In the genomic region with DNA sequence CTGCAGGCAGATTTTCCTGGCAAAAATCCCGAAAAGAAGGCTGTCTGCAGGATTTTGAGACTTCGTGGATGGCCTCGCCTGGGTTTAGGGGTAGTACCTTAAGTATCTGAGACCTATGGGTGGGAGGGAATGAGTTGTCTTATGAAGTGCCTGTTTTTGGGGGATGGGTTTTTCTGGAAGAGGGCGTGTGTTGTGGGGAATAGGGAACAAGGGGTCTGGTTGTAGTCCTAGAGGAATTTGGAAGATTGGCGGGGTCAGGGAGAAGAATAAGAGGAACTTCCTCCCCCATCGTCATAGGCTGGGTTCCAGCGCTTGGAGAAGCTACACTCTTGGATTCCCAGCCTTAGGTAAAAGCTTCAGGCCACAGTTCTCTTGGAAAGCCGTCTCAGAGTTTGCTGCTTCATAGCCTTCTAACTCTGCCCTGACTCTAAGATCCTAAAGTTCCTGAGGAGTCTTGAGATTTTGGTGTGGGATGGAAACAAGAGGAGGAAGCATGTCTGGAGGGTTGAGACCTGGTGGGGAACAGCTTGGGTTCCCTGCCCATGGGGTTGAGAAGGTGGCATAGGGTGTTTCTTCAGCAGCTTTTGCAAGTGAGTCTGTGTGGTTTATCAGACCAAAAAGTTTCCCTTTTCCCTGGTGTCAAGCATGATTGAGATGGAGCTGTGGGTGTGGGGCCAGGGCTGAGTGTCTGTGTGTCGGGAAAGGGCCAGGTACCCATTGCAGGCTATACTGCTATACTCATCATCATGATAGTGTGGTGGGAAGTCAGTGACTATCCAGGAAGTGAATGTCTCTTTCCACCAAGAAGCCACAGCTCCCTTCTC, we compare ENCODE assay signal across 16 cellular contexts. TPM values are rescaled to one million over a fixed set of nuclear protein-coding genes. Genes with fewer than 3 reads are reported as not detected.
DNase-seq lines count a peak whose midpoint lies in the region; ATAC-seq and TF ChIP-seq lines count a peak whose summit lies in the region.
"Had no signal": no experiment of that assay in that cellular context is flagged by ENCODE, and none has a peak within 500 bp of the region (broad histone marks: within the 10 kb centered on the region; RNA-seq: fewer than 3 reads in every experiment).

No MANE protein-coding gene starts in this region.

- H3K9me3 ChIP-seq in cardiac muscle cell (ENCODE audit: low read depth) (no peaks in the 10 kb centered on the region), duodenal mucosa (ENCODE audit: control insufficient read depth in 1 of 2, low read length in 2 of 2) (no peaks in the 10 kb centered on the region), muscle layer of duodenum (ENCODE audit: control insufficient read depth in 1 of 2, low read length in 2 of 2) (no peaks in the 10 kb centered on the region), vagina (no peaks in the 10 kb centered on the region)
- H3K9me3 ChIP-seq: left lung, testis had no signal

- no peaks in the 10 kb centered on the region for H3K36me3 Mint-ChIP-seq in naive thymus-derived CD8-positive, alpha-beta T cell

- no peak for TF ChIP-seq POLR2A in vagina (IDR thresholded peaks at IDR 0.05)

- no peak overlapping the region for H3K27ac ChIP-seq in cardiac muscle cell
- no peak overlapping the region for H3K27ac ChIP-seq in duodenal mucosa (ENCODE audit: low read depth, low read length)
- no peak overlapping the region for H3K27ac ChIP-seq in muscle layer of duodenum (ENCODE audit: low read length)
- no peak overlapping the region for H3K27ac ChIP-seq in vagina
- H3K27ac ChIP-seq: testis had no signal

- POLR2A ChIA-PET in naive thymus-derived CD8-positive, alpha-beta T cell (lab: Charles Lee): interaction anchor here (0.6 kb wide), 2 partner anchors 71 to 422 kb away, joined by 3 read pairs; no protein-coding TSS in a partner anchor

- H3K9ac ChIP-seq in duodenal mucosa (ENCODE audit: low read depth in 1 of 2, low read length in 2 of 2): no peak overlapping the region

- H3K4me3 ChIP-seq in cardiac muscle cell (peak overlapping the region; percentile 79), duodenal mucosa (ENCODE audit: low read depth in 1 of 2, low read length in 2 of 2) (peak overlapping the region; percentile 68 to 77), muscle layer of duodenum (ENCODE audit: low read depth in 1 of 2, low read length in 2 of 2) (peak overlapping the region; percentile 63 to 81), vagina (peak overlapping the region; percentile 69 to 75)

- no peaks in the 10 kb centered on the region for H3K27me3 ChIP-seq in cardiac muscle cell
- no peaks in the 10 kb centered on the region for H3K27me3 ChIP-seq in duodenal mucosa (ENCODE audit: control insufficient read depth in 1 of 2, insufficient read depth in 2 of 2, low read length in 2 of 2)
- no peaks in the 10 kb centered on the region for H3K27me3 ChIP-seq in muscle layer of duodenum (ENCODE audit: low read depth, low read length)
- no peaks in the 10 kb centered on the region for H3K27me3 ChIP-seq in vagina
- H3K27me3 ChIP-seq: testis had no signal

- H3K27me3 Mint-ChIP-seq in naive thymus-derived CD8-positive, alpha-beta T cell: peaks cover 4 to 10% (median 10%) of the 10 kb centered on the region in 5 donors

- no peak for TF ChIP-seq CTCF in cardiac muscle cell (IDR thresholded peaks at IDR 0.05; ENCODE audit: low read depth, low read length)
- no peak for TF ChIP-seq CTCF in vagina (IDR thresholded peaks at IDR 0.05)

- no peaks in the 10 kb centered on the region for H3K9me3 Mint-ChIP-seq in naive thymus-derived CD8-positive, alpha-beta T cell
- H3K9me3 Mint-ChIP-seq: activated T-cell treated with anti-CD3 and anti-CD28 coated beads, Interleukin-2, amount 50 U/mL, for 4 hours; HFFc6 had no signal

- H3K4me1 ChIP-seq in cardiac muscle cell (ENCODE audit: low read depth) (peaks cover 33% of the 10 kb centered on the region), duodenal mucosa (ENCODE audit: control insufficient read depth in 1 of 2, insufficient read depth in 2 of 2, low read length in 2 of 2) (peaks cover 28 to 29% of the 10 kb centered on the region in 2 donors), muscle layer of duodenum (ENCODE audit: control insufficient read depth in 1 of 2, insufficient read depth in 2 of 2, low read length in 2 of 2) (peaks cover 0 to 15% of the 10 kb centered on the region in 2 donors), vagina (peaks cover 28% of the 10 kb centered on the region)

- H3K4me3 Mint-ChIP-seq in naive thymus-derived CD8-positive, alpha-beta T cell: peak overlapping the region in 4 of 10 donors; percentile 81 to 86 (median 83)
- H3K4me3 Mint-ChIP-seq: HFFc6 had no signal

- intact Hi-C loops in left ventricle myocardium superior (cut with micrococcal nuclease): no loop called here
- intact Hi-C loops in vagina (cut with DNase I): no loop called here

- no peak overlapping the region for H3K27ac Mint-ChIP-seq in naive thymus-derived CD8-positive, alpha-beta T cell
- H3K27ac Mint-ChIP-seq: HFFc6 had no signal

- DNase-seq in cardiac muscle cell (ENCODE audit: low read depth in 1 of 2, low spot score in 1 of 2) (no peak), left ventricle myocardium superior (no peak), vagina (ENCODE audit: extremely low spot score in 2 of 2) (peak in 1 of 2 donors; percentile 82), HPDE6-E6E7 (ENCODE audit: extremely low spot score) (no peak), activated gamma-delta T cell treated with Interleukin-2 at 50 U/mL for 16 hours (no peak)
- no peak for DNase-seq in naive thymus-derived CD8-positive, alpha-beta T cell
- DNase-seq: ACHN; activated T-cell treated with anti-CD3 and anti-CD28 coated beads, Interleukin-2, amount 50 U/mL, for 4 hours; DMS79 treated with DMSO at 0.1 percent for 48 hours; HFFc6; left lung; NCI-H2171; testis had no signal

- ATAC-seq in left ventricle myocardium superior: no peak
- ATAC-seq in naive thymus-derived CD8-positive, alpha-beta T cell: no peak

- H3K36me3 ChIP-seq in cardiac muscle cell (no peaks in the 10 kb centered on the region), duodenal mucosa (ENCODE audit: control insufficient read depth in 1 of 2, insufficient read depth in 2 of 2, low read length in 2 of 2) (no peaks in the 10 kb centered on the region), muscle layer of duodenum (ENCODE audit: control insufficient read depth in 1 of 2, insufficient read depth in 2 of 2, low read length in 2 of 2) (no peaks in the 10 kb centered on the region), vagina (no peaks in the 10 kb centered on the region)
- H3K36me3 ChIP-seq: left lung had no signal

- peaks cover 9 to 13% (median 11%) of the 10 kb centered on the region in 4 donors for H3K4me1 Mint-ChIP-seq in naive thymus-derived CD8-positive, alpha-beta T cell

RNA-seq across cellular contexts. Expression of gene VANGL2, which starts 1.8 kb away (rescaled TPM):
- total RNA-seq in cardiac muscle cell (14.1 and 24.6 TPM in 2 replicates), left ventricle myocardium superior (2.6 TPM), vagina (11.0 TPM)
- 15.2 and 22.0 TPM in 2 replicates for polyA plus RNA-seq in cardiac muscle cell
- total RNA-seq in naive thymus-derived CD8-positive, alpha-beta T cell: under 1 TPM; 0.10 to 0.14 TPM
- polyA plus RNA-seq in naive thymus-derived CD8-positive, alpha-beta T cell: not detected
- total RNA-seq: HFFc6 had no signal

RNA-seq across cellular contexts. Expression of gene NHLH1, which starts 35.3 kb away (rescaled TPM):
- 0.11 and 0.12 TPM in 2 replicates for total RNA-seq in cardiac muscle cell
- 1.6 TPM in 1 of 2 replicates, not detected in the other for polyA plus RNA-seq in cardiac muscle cell
- total RNA-seq in left ventricle myocardium superior: not detected
- not detected for total RNA-seq in vagina
- total RNA-seq in naive thymus-derived CD8-positive, alpha-beta T cell: under 1 TPM; 0.38 to 0.47 TPM
- not detected for polyA plus RNA-seq in naive thymus-derived CD8-positive, alpha-beta T cell
- total RNA-seq: bronchial epithelial cell had no signal

RNA-seq across cellular contexts. Expression of gene NCSTN, which starts 59.0 kb away (rescaled TPM):
- total RNA-seq in cardiac muscle cell: 55.4 and 65.8 TPM in 2 replicates
- 97.8 and 113 TPM in 2 replicates for polyA plus RNA-seq in cardiac muscle cell
- total RNA-seq in left ventricle myocardium superior: 60.7 TPM
- total RNA-seq in vagina: 50.6 TPM
- total RNA-seq in naive thymus-derived CD8-positive, alpha-beta T cell: 10 to 100 TPM; 70.3 to 76.4 TPM
- 10 to 100 TPM; 56.8 to 64.2 (median 63.5) TPM for polyA plus RNA-seq in naive thymus-derived CD8-positive, alpha-beta T cell

RNA-seq across cellular contexts. Expression of gene COPA, which starts 59.1 kb away (rescaled TPM):
- total RNA-seq in cardiac muscle cell (115 and 129 TPM in 2 replicates), left ventricle myocardium superior (93.0 TPM), vagina (106 TPM)
- 139 and 157 TPM in 2 replicates for polyA plus RNA-seq in cardiac muscle cell
- total RNA-seq in naive thymus-derived CD8-positive, alpha-beta T cell: 100 to 1,000 TPM; 115 to 120 TPM
- 100 to 1,000 TPM; 101 to 124 (median 120) TPM for polyA plus RNA-seq in naive thymus-derived CD8-positive, alpha-beta T cell
